1 cellular context compared by ENCODE assay signal in genomic region chr10:63608511-63608910, GRCh38.
TF ChIP-seq lines count a peak whose summit lies in the region.

No MANE protein-coding gene starts in this region.

TF ChIP-seq in GM12878, 131 proteins besides CTCF, POLR2A, EP300 and RAD21 (continued from another document):
- TF ChIP-seq MEF2A (IDR thresholded peaks at IDR 0.05; ENCODE audit: insufficient read depth, low read depth, low read length), result peak; percentile 58; the same call in 1 of the 2 replicates
- TF ChIP-seq ZBTB40 (IDR thresholded peaks at IDR 0.05; ENCODE audit: borderline replicate concordance), result peak; percentile 53; the same call in 1 of the 2 replicates
- 0 out of 2 replicates have a peak, but pooled peaks have one; percentile 10 for TF ChIP-seq JUNB (IDR thresholded peaks at IDR 0.05)
